In the genomic region with DNA sequence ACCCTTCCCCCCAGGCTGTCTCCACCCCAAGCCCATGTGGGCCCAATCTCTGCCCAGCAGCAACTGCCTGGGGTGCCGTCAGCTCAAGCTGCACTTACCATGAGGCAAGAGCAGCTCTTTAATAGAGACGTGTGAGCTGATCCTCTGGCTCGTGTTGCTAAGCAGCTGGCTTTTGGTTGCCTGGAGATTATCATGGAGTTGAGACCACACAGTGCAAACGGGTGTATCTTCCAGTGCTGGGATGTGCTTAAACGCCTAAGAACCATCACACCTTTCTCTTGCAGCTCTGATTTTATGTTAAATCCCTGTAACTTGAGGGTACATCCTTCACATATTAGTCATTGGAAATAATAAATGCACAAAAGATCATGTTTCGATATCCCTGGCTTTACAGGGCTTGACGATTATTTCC, we compare ENCODE assay signal across 10 cellular contexts.
A peak's percentile ranks its signal among the peaks of the same experiment; 100 is the strongest.
DNase-seq lines count a peak whose midpoint lies in the region; ATAC-seq, FAIRE-seq and TF ChIP-seq lines count a peak whose summit lies in the region.
"Had no signal": no experiment of that assay in that cellular context is flagged by ENCODE, and none has a peak within 500 bp of the region (broad histone marks: within the 10 kb centered on the region; RNA-seq: fewer than 3 reads in every experiment).

No MANE protein-coding gene starts in this region.

- H3K27ac ChIP-seq in right atrium auricular region, result peak overlapping the region; percentile 78 to 83
- H3K27ac ChIP-seq: thoracic aorta had no signal

- TF ChIP-seq POLR2A in H54 (IDR thresholded peaks at IDR 0.05; ENCODE audit: low read depth, low read length), result no peak

- peaks cover 0 to 74% of the 10 kb centered on the region in 2 donors for H3K4me1 ChIP-seq in right atrium auricular region

- DNase-seq in DMS 273 (lab: John Stamatoyannopoulos, UW; ENCODE audit: unreplicated experiment) (peak; percentile 93), NCI-H1694 treated with DMSO at 0.1 percent for 48 hours (lab: John Stamatoyannopoulos, UW) (peak; percentile 76), SHP77 treated with DMSO at 0.1 percent for 48 hours (lab: John Stamatoyannopoulos, UW) (peak; percentile 25), right atrium auricular region (ENCODE audit: low spot score) (peak; percentile 72), KBM-7 (no peak), H54 (ENCODE audit: insufficient read length, low spot score) (no peak), DMS114 treated with DMSO at 0.1 percent for 48 hours (lab: John Stamatoyannopoulos, UW; ENCODE audit: unreplicated experiment) (no peak)
- DNase-seq: activated T-cell treated with anti-CD3 and anti-CD28 coated beads, Interleukin-2, amount 50 U/mL, for 72 hours had no signal

- in situ Hi-C loops in KBM-7 (cut with MboI; ENCODE audit: low pct_unique_long_range_greater_than_20kb, low sequenced_read_pairs), result no loop called here

- TF ChIP-seq CTCF in right atrium auricular region (IDR thresholded peaks at IDR 0.05), result no peak

- no peak for FAIRE-seq in H54 (lab: Jason Lieb, UNC)

- no peaks in the 10 kb centered on the region for H3K9me3 ChIP-seq in right atrium auricular region
- H3K9me3 ChIP-seq: thoracic aorta had no signal

- H3K27me3 ChIP-seq in right atrium auricular region, result no peaks in the 10 kb centered on the region

- no peak overlapping the region for H3K4me3 ChIP-seq in right atrium auricular region
- H3K4me3 ChIP-seq: thoracic aorta had no signal

- no peaks in the 10 kb centered on the region for H3K36me3 ChIP-seq in right atrium auricular region
- H3K36me3 ChIP-seq: thoracic aorta had no signal

- no peak for ATAC-seq in HG02852 (IDR thresholded peaks at IDR 0.05; ENCODE audit: unreplicated experiment)
- ATAC-seq: activated T-cell treated with anti-CD3 and anti-CD28 coated beads, Interleukin-2, amount 50 U/mL, for 72 hours had no signal

Comparison
In these comparisons a context has a peak if more than half of its experiments do, and no peak if none do; other contexts are left out.
1. DNase-seq: peak in DMS 273 (single experiment), NCI-H1694 treated with DMSO at 0.1 percent for 48 hours (single experiment), SHP77 treated with DMSO at 0.1 percent for 48 hours (single experiment) and right atrium auricular region (single experiment); none in KBM-7 (single experiment), H54 (single experiment) and DMS114 treated with DMSO at 0.1 percent for 48 hours (single experiment).